In genomic region chr11:37527545-37527944, GRCh38 we compare ENCODE assay signal across 35 cellular contexts.
"Had no signal": no experiment of that assay in that cellular context is flagged by ENCODE, and none has a peak within 500 bp of the region (broad histone marks: within the 10 kb centered on the region; RNA-seq: fewer than 3 reads in every experiment).

No MANE protein-coding gene starts in this region.

- H3K4me3 ChIP-seq: MG63 had no signal

- DNase-seq: Kasumi-1, MG63, MM.1S, MV-4-11, NCI-H1048, NCI-H1092, NCI-H1092 treated with DMSO at 0.1 percent for 48 hours, NCI-H1105, NCI-H1105 treated with DMSO at 0.1 percent for 48 hours, NCI-H1417, NCI-H1417 treated with DMSO at 0.1 percent for 48 hours, NCI-H1436, NCI-H1436 treated with DMSO at 0.1 percent for 48 hours, NCI-H146, NCI-H1694, NCI-H1694 treated with DMSO at 0.1 percent for 48 hours, NCI-H187, NCI-H187 treated with DMSO at 0.1 percent for 48 hours, NCI-H1930, NCI-H2029, NCI-H2029 treated with DMSO at 0.1 percent for 48 hours, NCI-H2081, NCI-H2081 treated with DMSO at 0.1 percent for 48 hours, NCI-H2107, NCI-H2171, NCI-H2171 treated with DMSO at 0.1 percent for 48 hours, NCI-H2227 treated with DMSO at 0.1 percent for 48 hours, NCI-H226, NCI-H345, NCI-H446, NCI-H446 treated with DMSO at 0.1 percent for 48 hours, NCI-H510A, NCI-H510A treated with DMSO at 0.1 percent for 48 hours, NCI-H524, NCI-H524 treated with DMSO at 0.1 percent for 48 hours had no signal

- H3K27me3 ChIP-seq: MG63 had no signal

- H3K36me3 ChIP-seq: MG63 had no signal
